8 cellular contexts compared by ENCODE assay signal in genomic region chr5:169701910-169702451, GRCh38.
DNase-seq lines count a peak whose midpoint lies in the region; ATAC-seq, FAIRE-seq and TF ChIP-seq lines count a peak whose summit lies in the region.

No MANE protein-coding gene starts in this region.

- no peak overlapping the region for H3K23ac ChIP-seq in H9 (ENCODE audit: insufficient read length, low read depth, low read length)

- dilution Hi-C loops in keratinocyte (cut with MboI; ENCODE audit: extremely low pct_ligation_motif_present, low sequenced_read_pairs) = no loop called here

- H2BK120ac ChIP-seq in H9 (ENCODE audit: low read depth, low read length, poor library complexity, severe bottlenecking) = no peak overlapping the region

- no peak overlapping the region for H4K8ac ChIP-seq in H9 (replicated peaks; ENCODE audit: insufficient read length, low read depth, low read length)

- H3K36me3 Mint-ChIP-seq in H9 (ENCODE audit: insufficient read depth in 1 of 3, low read depth in 3 of 3) (no peaks in the 10 kb centered on the region), activated B cell treated with CpG ODN at 0.5 μM for 24 hours (ENCODE audit: low read depth) (peaks cover 91% of the 10 kb centered on the region)

- H3T11ph ChIP-seq in H9 (ENCODE audit: low read length) = no peak overlapping the region

- H3K79me1 ChIP-seq in H9 (ENCODE audit: insufficient read depth, low read depth, low read length, poor library complexity, severe bottlenecking) = no peaks in the 10 kb centered on the region

- TF ChIP-seq CTCF in AG10803 (conservative IDR thresholded peaks at IDR 0.05; ENCODE audit: low read length) (peak; percentile 77), H9 (conservative IDR thresholded peaks at IDR 0.05) (peak; percentile 64), activated B cell treated with CpG ODN at 0.5 μM for 24 hours (IDR thresholded peaks at IDR 0.05) (no peak), keratinocyte (optimal IDR thresholded peaks at IDR 0.05 in 1 of 3, IDR thresholded peaks at IDR 0.05 in 1 of 3, conservative IDR thresholded peaks at IDR 0.05 in 1 of 3; ENCODE audit: extremely low read depth in 1 of 3, insufficient read depth in 2 of 3, low read length in 3 of 3) (peak in 2 of 3 experiments; percentile 14 to 41)

- no peaks in the 10 kb centered on the region for H3K9me1 ChIP-seq in keratinocyte (ENCODE audit: control insufficient read depth, extremely low read depth, insufficient read depth, low read length)

- H4K5ac ChIP-seq in H9 (ENCODE audit: insufficient read length, low read depth, low read length) = no peak overlapping the region

- no peak overlapping the region for H4K91ac ChIP-seq in H9 (ENCODE audit: insufficient read length, low read depth, low read length)

- H2BK12ac ChIP-seq in H9 (ENCODE audit: insufficient read length, low read depth, low read length) = no peak overlapping the region

- no peaks in the 10 kb centered on the region for H3K79me2 ChIP-seq in H9 (ENCODE audit: insufficient read depth, low read length)
- H3K79me2 ChIP-seq in keratinocyte (ENCODE audit: control insufficient read depth, insufficient read depth, low read length) = no peaks in the 10 kb centered on the region

- FAIRE-seq in keratinocyte (lab: Jason Lieb, UNC) = peak; percentile 48

- H2BK15ac ChIP-seq in H9 (ENCODE audit: low read depth, low read length) = no peak overlapping the region

- H3K4me1 ChIP-seq in H9 (ENCODE audit: insufficient read depth, low read length) = peaks cover 2% of the 10 kb centered on the region; the same call in 1 of the 2 replicates
- H3K4me1 ChIP-seq in keratinocyte (ENCODE audit: control insufficient read depth, extremely low read depth, insufficient read depth, low read length) = peaks cover 4% of the 10 kb centered on the region

- H3K4ac ChIP-seq in H9 (ENCODE audit: low read depth, low read length) = no peak overlapping the region

- H3K9me3 ChIP-seq in H9 (ENCODE audit: control insufficient read depth, low read depth, low read length) = no peaks in the 10 kb centered on the region
- no peaks in the 10 kb centered on the region for H3K9me3 ChIP-seq in keratinocyte (ENCODE audit: control insufficient read depth, low read depth, low read length)

- H3K4me3 ChIP-seq in AG10803 (ENCODE audit: low read length) (no peak overlapping the region), keratinocyte (ENCODE audit: control insufficient read depth in 2 of 3, extremely low read depth in 1 of 3, insufficient read depth in 2 of 3, low read depth in 1 of 3, low read length in 3 of 3) (no peak overlapping the region)

- H3K27ac Mint-ChIP-seq in H9 (peak overlapping the region in 1 of 3 experiments; percentile 17; a peak in 1 of 7 replicates), activated B cell treated with CpG ODN at 0.5 μM for 24 hours (peak overlapping the region; percentile 81)

- H3K4me3 Mint-ChIP-seq in H9 (no peak overlapping the region), activated B cell treated with CpG ODN at 0.5 μM for 24 hours (no peak overlapping the region)

- H3K9me3 Mint-ChIP-seq in H9 = no peaks in the 10 kb centered on the region
- H3K9me3 Mint-ChIP-seq in activated B cell treated with CpG ODN at 0.5 μM for 24 hours = no peaks in the 10 kb centered on the region

- H3K23me2 ChIP-seq in H9 (ENCODE audit: insufficient read length, low read depth, low read length, poor library complexity, severe bottlenecking) = no peaks in the 10 kb centered on the region

- no peak overlapping the region for H2AFZ ChIP-seq in H9 (ENCODE audit: low read length)
- H2AFZ ChIP-seq in keratinocyte (ENCODE audit: control insufficient read depth, low read length) = peak overlapping the region; percentile 12

- H3K27ac ChIP-seq in H9 (ENCODE audit: insufficient read length, low read depth, low read length) = no peak overlapping the region
- no peak overlapping the region for H3K27ac ChIP-seq in keratinocyte (ENCODE audit: control insufficient read depth, insufficient read depth, low read length)

- no peak overlapping the region for H3K56ac ChIP-seq in H9 (ENCODE audit: insufficient read length, low read depth, low read length)

- ATAC-seq in activated B cell treated with CpG ODN at 0.5 μM for 24 hours (ENCODE audit: low read depth) (no peak), GM18502 (IDR thresholded peaks at IDR 0.05; ENCODE audit: poor library complexity, unreplicated experiment) (no peak), GM18868 (IDR thresholded peaks at IDR 0.05; ENCODE audit: unreplicated experiment) (no peak)

- POLR2A ChIA-PET in activated B cell treated with CpG ODN at 0.5 μM for 24 hours (lab: Charles Lee) = interaction anchor here (0.7 to 1.9 kb wide), 2 partner anchors 118 to 203 kb away, joined by 4 read pairs; partner anchors contain the start of gene SPDL1

- no peak overlapping the region for H3K18ac ChIP-seq in H9 (ENCODE audit: insufficient read length, low read depth, low read length)

- H2BK20ac ChIP-seq in H9 (ENCODE audit: low read depth, low read length, poor library complexity, severe bottlenecking) = no peak overlapping the region

- CTCF ChIA-PET in activated B cell treated with CpG ODN at 0.5 μM for 24 hours (lab: Charles Lee) = interaction anchor here (1.0 to 3.5 kb wide), 2 partner anchors 277 to 279 kb away, joined by 3 to 11 read pairs; partner anchors contain the start of gene INSYN2B

- no peak overlapping the region for H2AK5ac ChIP-seq in H9 (ENCODE audit: insufficient read length, low read length)

- intact Hi-C loops in activated B cell treated with CpG ODN at 0.5 μM for 24 hours (cut with micrococcal nuclease) = loop anchor here (2.0 to 5.0 kb wide), 3 partner anchors 45 to 105 kb away; partner anchors contain the start of gene DOCK2

- H3K36me3 ChIP-seq in keratinocyte (ENCODE audit: control insufficient read depth in 2 of 2, extremely low read depth in 1 of 2, insufficient read depth in 2 of 2, low read length in 2 of 2) = no peaks in the 10 kb centered on the region

- H3K27me3 Mint-ChIP-seq in H9 (ENCODE audit: low read depth) (no peaks in the 10 kb centered on the region; the same call in 1 of the 2 replicates), activated B cell treated with CpG ODN at 0.5 μM for 24 hours (no peaks in the 10 kb centered on the region)

- H3K4me2 ChIP-seq in H9 (ENCODE audit: insufficient read depth, insufficient read length, low read length) = no peak overlapping the region
- H3K4me2 ChIP-seq in keratinocyte (ENCODE audit: control insufficient read depth, extremely low read depth, insufficient read depth, low read depth, low read length) = no peak overlapping the region

- H4K20me1 ChIP-seq in H9 (ENCODE audit: control insufficient read depth, insufficient read depth, insufficient read length) (no peaks in the 10 kb centered on the region), keratinocyte (ENCODE audit: control insufficient read depth, extremely low read depth, insufficient read depth, low read length) (no peaks in the 10 kb centered on the region)

- H3K27me3 ChIP-seq in H9 (ENCODE audit: insufficient read depth, low read length) = no peaks in the 10 kb centered on the region
- no peaks in the 10 kb centered on the region for H3K27me3 ChIP-seq in keratinocyte (ENCODE audit: control insufficient read depth, extremely low read depth, insufficient read depth, low read length)

- WGBS in H9 (ENCODE audit: extremely low coverage, insufficient read length, low lambda C conversion rate) = no CpG with 5 or more reads among the region's 8 CpGs

- H3K14ac ChIP-seq in H9 (ENCODE audit: insufficient read depth, low read length) = no peak overlapping the region

- H2BK5ac ChIP-seq in H9 (ENCODE audit: insufficient read length, low read length) = no peak overlapping the region

- DNase-seq in AG10803 (ENCODE audit: low read depth) (peak; percentile 63), H9 (no peak), activated B cell treated with CpG ODN at 0.5 μM for 24 hours (no peak), keratinocyte (ENCODE audit: low read depth, low spot score) (no peak), HuH-7.5 (ENCODE audit: low spot score) (no peak)
- DNase-seq in NK-92 treated with Interleukin-12 subunit alpha and Interleukin-12 subunit beta, amount 100 ng/mL, for 24 hours (lab: John Stamatoyannopoulos, UW) = no peak

- H3K9ac ChIP-seq in H9 (ENCODE audit: extremely low read depth, insufficient read length, low read length) = no peak overlapping the region
- no peak overlapping the region for H3K9ac ChIP-seq in keratinocyte (ENCODE audit: control insufficient read depth, extremely low read depth, insufficient read depth, low read length)

- H3K4me1 Mint-ChIP-seq in H9 = no peaks in the 10 kb centered on the region
- H3K4me1 Mint-ChIP-seq in activated B cell treated with CpG ODN at 0.5 μM for 24 hours = peaks cover 51% of the 10 kb centered on the region
